Comparison of ENCODE assay signal across 8 cellular contexts in genomic region chr5:177478711-177479646, GRCh38. TPM values are rescaled to one million over a fixed set of nuclear protein-coding genes. Genes with fewer than 3 reads are reported as not detected.
A peak's percentile ranks its signal among the peaks of the same experiment; 100 is the strongest.
DNase-seq lines count a peak whose midpoint lies in the region; ATAC-seq lines count a peak whose summit lies in the region.

No MANE protein-coding gene starts in this region.

- no peak for DNase-seq in CD4-positive, alpha-beta memory T cell
- DNase-seq in NCI-H2196 treated with DMSO at 0.1 percent for 48 hours (lab: John Stamatoyannopoulos, UW; ENCODE audit: unreplicated experiment) (peak; percentile 57), left lobe of liver (ENCODE audit: low spot score) (peak; percentile 85), NCI-H1436 treated with DMSO at 0.1 percent for 48 hours (lab: John Stamatoyannopoulos, UW) (no peak)
- peak; percentile 71 for DNase-seq in activated naive CD8-positive, alpha-beta T cell treated with anti-CD3 and anti-CD28 coated beads, Interleukin-2, amount 50 U/mL, for 24 hours

- H3K27ac ChIP-seq in CD4-positive, alpha-beta memory T cell (ENCODE audit: low read depth, low read length) = no peak overlapping the region
- H3K27ac ChIP-seq in stomach smooth muscle (ENCODE audit: low read length) = peak overlapping the region; percentile 91

- no peaks in the 10 kb centered on the region for H3K9me3 ChIP-seq in CD4-positive, alpha-beta memory T cell (ENCODE audit: control insufficient read depth in 1 of 2, low read length in 2 of 2)
- no peaks in the 10 kb centered on the region for H3K9me3 ChIP-seq in stomach smooth muscle (ENCODE audit: control insufficient read depth in 2 of 2, low read length in 2 of 2)

- ATAC-seq in activated naive CD8-positive, alpha-beta T cell treated with anti-CD3 and anti-CD28 coated beads, Interleukin-2, amount 50 U/mL, for 24 hours = peak; percentile 79
- ATAC-seq in left lobe of liver (peak; percentile 91), HG02642 (IDR thresholded peaks at IDR 0.05; ENCODE audit: poor library complexity, unreplicated experiment) (no peak), GM19324 (IDR thresholded peaks at IDR 0.05; ENCODE audit: low FRiP score, unreplicated experiment) (no peak)

- H3K27me3 ChIP-seq in CD4-positive, alpha-beta memory T cell (ENCODE audit: insufficient read depth, low read length) = no peaks in the 10 kb centered on the region
- no peaks in the 10 kb centered on the region for H3K27me3 ChIP-seq in stomach smooth muscle (ENCODE audit: control insufficient read depth in 1 of 2, insufficient read depth in 2 of 2, low read length in 2 of 2)

- no peaks in the 10 kb centered on the region for H3K36me3 ChIP-seq in CD4-positive, alpha-beta memory T cell (ENCODE audit: insufficient read depth, low read length)
- peaks cover 11 to 13% of the 10 kb centered on the region in 2 donors for H3K36me3 ChIP-seq in stomach smooth muscle (ENCODE audit: control insufficient read depth in 2 of 2, insufficient read depth in 2 of 2, low read length in 2 of 2)

- H3K36me3 Mint-ChIP-seq in CD4-positive, alpha-beta memory T cell = no peaks in the 10 kb centered on the region
- H3K36me3 Mint-ChIP-seq in activated naive CD8-positive, alpha-beta T cell treated with anti-CD3 and anti-CD28 coated beads, Interleukin-2, amount 50 U/mL, for 24 hours (ENCODE audit: low read depth) = no peaks in the 10 kb centered on the region

- H3K27me3 Mint-ChIP-seq in CD4-positive, alpha-beta memory T cell = peaks cover 0 to 3% of the 10 kb centered on the region in 2 donors
- H3K27me3 Mint-ChIP-seq in activated naive CD8-positive, alpha-beta T cell treated with anti-CD3 and anti-CD28 coated beads, Interleukin-2, amount 50 U/mL, for 24 hours = peaks cover 3% of the 10 kb centered on the region

- H3K4me3 ChIP-seq in CD4-positive, alpha-beta memory T cell (ENCODE audit: low read length in 2 of 2) = no peak overlapping the region
- H3K4me3 ChIP-seq in stomach smooth muscle (ENCODE audit: low read length in 2 of 2) = peak overlapping the region in 1 of 2 donors; percentile 49

- no peaks in the 10 kb centered on the region for H3K4me1 ChIP-seq in CD4-positive, alpha-beta memory T cell (ENCODE audit: insufficient read depth, low read length)
- H3K4me1 ChIP-seq in stomach smooth muscle (ENCODE audit: control insufficient read depth, insufficient read depth, low read length) = peaks cover 90% of the 10 kb centered on the region

- CTCF ChIA-PET in CD4-positive, alpha-beta memory T cell (lab: Charles Lee; ENCODE audit: partially characterized antibody) = interaction anchor here (1.2 to 1.3 kb wide), 2 partner anchors 14 to 22 kb away, joined by 3 to 4 read pairs; no protein-coding TSS in a partner anchor

- intact Hi-C loops in CD4-positive, alpha-beta memory T cell (cut with micrococcal nuclease) = no loop called here

- peak overlapping the region; percentile 26 to 58 for H3K9ac ChIP-seq in stomach smooth muscle (ENCODE audit: low read length in 2 of 2)

- peak overlapping the region in 6 of 7 donors; percentile 24 to 77 (median 72) for H3K27ac Mint-ChIP-seq in CD4-positive, alpha-beta memory T cell
- H3K27ac Mint-ChIP-seq in activated naive CD8-positive, alpha-beta T cell treated with anti-CD3 and anti-CD28 coated beads, Interleukin-2, amount 50 U/mL, for 24 hours = peak overlapping the region; percentile 98

- H3K9me3 Mint-ChIP-seq in CD4-positive, alpha-beta memory T cell = no peaks in the 10 kb centered on the region
- H3K9me3 Mint-ChIP-seq in activated naive CD8-positive, alpha-beta T cell treated with anti-CD3 and anti-CD28 coated beads, Interleukin-2, amount 50 U/mL, for 24 hours = no peaks in the 10 kb centered on the region

- H3K4me3 Mint-ChIP-seq in CD4-positive, alpha-beta memory T cell = peak overlapping the region in 1 of 8 donors; percentile 5
- H3K4me3 Mint-ChIP-seq in activated naive CD8-positive, alpha-beta T cell treated with anti-CD3 and anti-CD28 coated beads, Interleukin-2, amount 50 U/mL, for 24 hours = peak overlapping the region; percentile 22

- POLR2A ChIA-PET in CD4-positive, alpha-beta memory T cell (lab: Charles Lee; ENCODE audit: partially characterized antibody) = no interaction called here

- peaks cover 2 to 32% (median 8%) of the 10 kb centered on the region in 4 donors for H3K4me1 Mint-ChIP-seq in CD4-positive, alpha-beta memory T cell
- H3K4me1 Mint-ChIP-seq in activated naive CD8-positive, alpha-beta T cell treated with anti-CD3 and anti-CD28 coated beads, Interleukin-2, amount 50 U/mL, for 24 hours = peaks cover 58% of the 10 kb centered on the region

RNA-seq across cellular contexts. Expression of gene DBN1, which starts 5.5 kb away (rescaled TPM):
- total RNA-seq in CD4-positive, alpha-beta memory T cell = 1 to 10 TPM in 1 of 2 experiments, under 1 TPM in 1; 0.99 to 1.2 TPM
- polyA plus RNA-seq in CD4-positive, alpha-beta memory T cell = under 1 TPM in 1 of 2 donors, not detected in 1; 0.49 TPM
- 1.7 TPM for total RNA-seq in left lobe of liver

RNA-seq across cellular contexts. Expression of gene PDLIM7, which starts 18.4 kb away (rescaled TPM):
- 1 to 10 TPM; 5.8 to 7.3 TPM for total RNA-seq in CD4-positive, alpha-beta memory T cell
- polyA plus RNA-seq in CD4-positive, alpha-beta memory T cell = 1 to 10 TPM; 3.3 to 3.5 TPM
- total RNA-seq in left lobe of liver = 5.3 TPM

RNA-seq across cellular contexts. Expression of gene DOK3, which starts 30.6 kb away (rescaled TPM):
- total RNA-seq in CD4-positive, alpha-beta memory T cell = 1 to 10 TPM; 3.7 to 3.9 TPM
- under 1 TPM in 1 of 2 donors, not detected in 1; 0.69 TPM for polyA plus RNA-seq in CD4-positive, alpha-beta memory T cell
- total RNA-seq in left lobe of liver = 3.2 TPM

RNA-seq across cellular contexts. Expression of gene PRR7, which starts 32.4 kb away (rescaled TPM):
- total RNA-seq in CD4-positive, alpha-beta memory T cell = 1 to 10 TPM; 5.2 to 7.2 TPM
- polyA plus RNA-seq in CD4-positive, alpha-beta memory T cell = 10 to 100 TPM; 14.3 to 17.8 TPM
- 0.63 TPM for total RNA-seq in left lobe of liver

RNA-seq across cellular contexts. Expression of gene DDX41, which starts 37.8 kb away (rescaled TPM):
- total RNA-seq in CD4-positive, alpha-beta memory T cell = 10 to 100 TPM; 72.9 to 80.3 TPM
- 10 to 100 TPM; 47.6 to 51.2 TPM for polyA plus RNA-seq in CD4-positive, alpha-beta memory T cell
- total RNA-seq in left lobe of liver = 43.2 TPM

Comparison
In these comparisons a context has a peak if more than half of its experiments do, and no peak if none do; other contexts are left out.
1. DNase-seq: peak in NCI-H2196 treated with DMSO at 0.1 percent for 48 hours (single experiment), activated naive CD8-positive, alpha-beta T cell treated with anti-CD3 and anti-CD28 coated beads, Interleukin-2, amount 50 U/mL, for 24 hours (single experiment) and left lobe of liver (single experiment); none in CD4-positive, alpha-beta memory T cell (0 of 5) and NCI-H1436 treated with DMSO at 0.1 percent for 48 hours (single experiment).
2. ATAC-seq: peak in activated naive CD8-positive, alpha-beta T cell treated with anti-CD3 and anti-CD28 coated beads, Interleukin-2, amount 50 U/mL, for 24 hours (single experiment) and left lobe of liver (single experiment); none in HG02642 (single experiment) and GM19324 (single experiment).